ENCODE assay signal across 13 cellular contexts in genomic region chr7:77540402-77540822, GRCh38. TPM values are rescaled to one million over a fixed set of nuclear protein-coding genes. Genes with fewer than 3 reads are reported as not detected.
DNase-seq lines count a peak whose midpoint lies in the region; ATAC-seq and TF ChIP-seq lines count a peak whose summit lies in the region.
"Had no signal": no experiment of that assay in that cellular context is flagged by ENCODE, and none has a peak within 500 bp of the region (broad histone marks: within the 10 kb centered on the region; RNA-seq: fewer than 3 reads in every experiment).

No MANE protein-coding gene starts in this region.

- no peak overlapping the region for H3K27ac ChIP-seq in CD4-positive, alpha-beta T cell (ENCODE audit: low read depth, low read length)
- H3K27ac ChIP-seq in PC-3 (ENCODE audit: low read length) (peak overlapping the region; percentile 93), neural cell (ENCODE audit: low read length) (no peak overlapping the region), adrenal gland (no peak overlapping the region)

- peaks cover 6% of the 10 kb centered on the region for H3F3A ChIP-seq in PC-3 (ENCODE audit: low read length, unreplicated experiment)
- no peaks in the 10 kb centered on the region for H3F3A ChIP-seq in neural cell (ENCODE audit: insufficient read depth, low read length, poor library complexity, severe bottlenecking)

- no peaks in the 10 kb centered on the region for H3K36me3 Mint-ChIP-seq in CD4-positive, alpha-beta T cell (ENCODE audit: low read depth)
- H3K36me3 Mint-ChIP-seq in endothelial cell (ENCODE audit: low read depth, unreplicated experiment), result peaks cover 18% of the 10 kb centered on the region
- peaks cover 2% of the 10 kb centered on the region for H3K36me3 Mint-ChIP-seq in activated naive CD4-positive, alpha-beta T cell treated with anti-CD3 and anti-CD28 coated beads, Interleukin-2, amount 10 ng/mL, durations not matched to agents 7 days and 5 days

- POLR2A ChIA-PET in CD4-positive, alpha-beta T cell (lab: Charles Lee), result no interaction called here
- POLR2A ChIA-PET in PC-3 (lab: Charles Lee; ENCODE audit: unreplicated experiment), result interaction anchor here (0.6 to 0.8 kb wide), 2 partner anchors 47 to 208 kb away, joined by 5 to 7 read pairs; no protein-coding TSS in a partner anchor

- H3K4me2 ChIP-seq in PC-3 (ENCODE audit: low read length) (peak overlapping the region; percentile 97), neural cell (ENCODE audit: low read length) (no peak overlapping the region)

- TF ChIP-seq POLR2A in adrenal gland (IDR thresholded peaks at IDR 0.05), result no peak

- H2AFZ ChIP-seq in PC-3 (ENCODE audit: low read length) (no peak overlapping the region), neural cell (ENCODE audit: low read depth, low read length) (no peak overlapping the region)

- no peak for TF ChIP-seq EP300 in neural cell (conservative IDR thresholded peaks at IDR 0.05; ENCODE audit: poor library complexity, severe bottlenecking)

- CTCF ChIA-PET in CD4-positive, alpha-beta T cell (lab: Charles Lee), result interaction anchor here (1.2 kb wide), 1 partner anchor 111 kb away, joined by 3 read pairs; no protein-coding TSS in a partner anchor
- CTCF ChIA-PET in PC-3 (lab: Charles Lee), result interaction anchor here (0.7 kb wide), 1 partner anchor 85 kb away, joined by 3 read pairs; no protein-coding TSS in a partner anchor
- CTCF ChIA-PET in activated naive CD4-positive, alpha-beta T cell treated with anti-CD3 and anti-CD28 coated beads, Interleukin-2, amount 10 ng/mL, durations not matched to agents 7 days and 5 days (lab: Charles Lee), result interaction anchor here (0.6 kb wide), 1 partner anchor 93 kb away, joined by 3 read pairs; no protein-coding TSS in a partner anchor

- no peaks in the 10 kb centered on the region for H3K27me3 ChIP-seq in CD4-positive, alpha-beta T cell (ENCODE audit: control insufficient read depth, insufficient read depth, low read length)
- no peaks in the 10 kb centered on the region for H3K27me3 ChIP-seq in PC-3 (ENCODE audit: low read length)
- no peaks in the 10 kb centered on the region for H3K27me3 ChIP-seq in neural cell (ENCODE audit: insufficient read depth, low read depth, low read length)
- H3K27me3 ChIP-seq in adrenal gland, result no peaks in the 10 kb centered on the region
- H3K27me3 ChIP-seq: tibial nerve had no signal

- peak overlapping the region; percentile 54 for H3K4me3 Mint-ChIP-seq in CD4-positive, alpha-beta T cell
- H3K4me3 Mint-ChIP-seq in endothelial cell (ENCODE audit: unreplicated experiment), result peak overlapping the region; percentile 98
- no peak overlapping the region for H3K4me3 Mint-ChIP-seq in activated naive CD4-positive, alpha-beta T cell treated with anti-CD3 and anti-CD28 coated beads, Interleukin-2, amount 10 ng/mL, durations not matched to agents 7 days and 5 days
- H3K4me3 Mint-ChIP-seq: activated naive CD4-positive, alpha-beta T cell treated with anti-CD3 and anti-CD28 coated beads for 36 hours had no signal

- H3K4me3 ChIP-seq in PC-3 (ENCODE audit: low read length) (peak overlapping the region; percentile 84), neural cell (ENCODE audit: low read length) (peak overlapping the region; percentile 98), adrenal gland (no peak overlapping the region)

- DNase-seq in CD4-positive, alpha-beta T cell, result no peak
- DNase-seq in PC-3, result no peak
- no peak for DNase-seq in endothelial cell (ENCODE audit: low spot score)
- no peak for DNase-seq in adrenal gland
- DNase-seq in activated naive CD4-positive, alpha-beta T cell treated with anti-CD3 and anti-CD28 coated beads, Interleukin-2, amount 10 ng/mL, durations not matched to agents 7 days and 5 days, result no peak
- no peak for DNase-seq in NCI-H1436 (lab: John Stamatoyannopoulos, UW)
- DNase-seq: activated naive CD4-positive, alpha-beta T cell treated with anti-CD3 and anti-CD28 coated beads for 36 hours; DMS153; midbrain; NCI-H2171 had no signal

- no peak overlapping the region for H3K27ac Mint-ChIP-seq in CD4-positive, alpha-beta T cell
- no peak overlapping the region for H3K27ac Mint-ChIP-seq in endothelial cell (ENCODE audit: unreplicated experiment)
- H3K27ac Mint-ChIP-seq in activated naive CD4-positive, alpha-beta T cell treated with anti-CD3 and anti-CD28 coated beads, Interleukin-2, amount 10 ng/mL, durations not matched to agents 7 days and 5 days, result no peak overlapping the region
- H3K27ac Mint-ChIP-seq: activated naive CD4-positive, alpha-beta T cell treated with anti-CD3 and anti-CD28 coated beads for 36 hours had no signal

- H3K27me3 Mint-ChIP-seq in CD4-positive, alpha-beta T cell, result no peaks in the 10 kb centered on the region
- peaks cover 14% of the 10 kb centered on the region for H3K27me3 Mint-ChIP-seq in endothelial cell (ENCODE audit: unreplicated experiment)
- peaks cover 12% of the 10 kb centered on the region for H3K27me3 Mint-ChIP-seq in activated naive CD4-positive, alpha-beta T cell treated with anti-CD3 and anti-CD28 coated beads, Interleukin-2, amount 10 ng/mL, durations not matched to agents 7 days and 5 days

- H4K20me1 ChIP-seq in PC-3 (ENCODE audit: low read length) (peaks cover 46% of the 10 kb centered on the region), neural cell (ENCODE audit: insufficient read depth) (peaks cover 27% of the 10 kb centered on the region)

- peaks cover 49% of the 10 kb centered on the region for H3K4me1 ChIP-seq in PC-3 (ENCODE audit: insufficient read depth, low read length)
- H3K4me1 ChIP-seq in adrenal gland (replicated peaks in 1 of 2), result peaks cover 10 to 54% of the 10 kb centered on the region in 2 donors

- H3K4me1 Mint-ChIP-seq in CD4-positive, alpha-beta T cell (ENCODE audit: low read depth), result peaks cover 49% of the 10 kb centered on the region
- H3K4me1 Mint-ChIP-seq in endothelial cell (ENCODE audit: unreplicated experiment), result peaks cover 39% of the 10 kb centered on the region
- H3K4me1 Mint-ChIP-seq in activated naive CD4-positive, alpha-beta T cell treated with anti-CD3 and anti-CD28 coated beads, Interleukin-2, amount 10 ng/mL, durations not matched to agents 7 days and 5 days, result peaks cover 31% of the 10 kb centered on the region

- TF ChIP-seq RAD21 in neural cell (conservative IDR thresholded peaks at IDR 0.05), result no peak

- no peaks in the 10 kb centered on the region for H3K9me3 ChIP-seq in CD4-positive, alpha-beta T cell (ENCODE audit: control insufficient read depth, low read length)
- H3K9me3 ChIP-seq in PC-3 (ENCODE audit: low read length), result no peaks in the 10 kb centered on the region
- no peaks in the 10 kb centered on the region for H3K9me3 ChIP-seq in neural cell (ENCODE audit: low read length)
- no peaks in the 10 kb centered on the region for H3K9me3 ChIP-seq in adrenal gland (replicated peaks in 1 of 3)
- H3K9me3 ChIP-seq: tibial nerve had no signal

- H3K9me3 Mint-ChIP-seq in CD4-positive, alpha-beta T cell, result no peaks in the 10 kb centered on the region
- H3K9me3 Mint-ChIP-seq in endothelial cell (ENCODE audit: unreplicated experiment), result no peaks in the 10 kb centered on the region
- peaks cover 2% of the 10 kb centered on the region for H3K9me3 Mint-ChIP-seq in activated naive CD4-positive, alpha-beta T cell treated with anti-CD3 and anti-CD28 coated beads, Interleukin-2, amount 10 ng/mL, durations not matched to agents 7 days and 5 days
- H3K9me3 Mint-ChIP-seq: activated naive CD4-positive, alpha-beta T cell treated with anti-CD3 and anti-CD28 coated beads for 36 hours had no signal

- no peaks in the 10 kb centered on the region for H3K9me2 ChIP-seq in PC-3 (replicated peaks; ENCODE audit: low read length)
- H3K9me2 ChIP-seq in neural cell (ENCODE audit: insufficient read depth, low read length), result no peaks in the 10 kb centered on the region

- ATAC-seq in CD4-positive, alpha-beta T cell (ENCODE audit: poor library complexity), result no peak
- ATAC-seq in PC-3 (no peak), GM21447 (IDR thresholded peaks at IDR 0.05; ENCODE audit: unreplicated experiment) (no peak)

- intact Hi-C loops in CD4-positive, alpha-beta T cell (cut with DNase I, micrococcal nuclease), result no loop called here
- intact Hi-C loops in PC-3 (cut with micrococcal nuclease), result no loop called here
- intact Hi-C loops in adrenal gland (cut with DNase I), result no loop called here

- H3K36me3 ChIP-seq in PC-3 (ENCODE audit: low read depth, low read length), result peaks cover 10% of the 10 kb centered on the region
- no peaks in the 10 kb centered on the region for H3K36me3 ChIP-seq in neural cell (ENCODE audit: insufficient read depth, low read length)
- no peaks in the 10 kb centered on the region for H3K36me3 ChIP-seq in adrenal gland (replicated peaks in 1 of 2)
- H3K36me3 ChIP-seq: tibial nerve had no signal

- BruUV-seq in PC-3 (replicated peaks; lab: Mats Ljungman, UMichigan), result no TSS peak

- no peak for TF ChIP-seq CTCF in CD4-positive, alpha-beta T cell (IDR thresholded peaks at IDR 0.05)
- TF ChIP-seq CTCF in PC-3 (conservative IDR thresholded peaks at IDR 0.05; ENCODE audit: low read depth, low read length), result no peak
- TF ChIP-seq CTCF in endothelial cell (IDR thresholded peaks at IDR 0.05; ENCODE audit: unreplicated experiment), result no peak
- TF ChIP-seq CTCF in neural cell (IDR thresholded peaks at IDR 0.05; ENCODE audit: poor library complexity, severe bottlenecking), result no peak
- no peak for TF ChIP-seq CTCF in adrenal gland (IDR thresholded peaks at IDR 0.05)

- 64 to 76% (median 68%) methylated on average over 4 of the region's 4 CpGs for WGBS in adrenal gland, 4 donors

- H3K9ac ChIP-seq in PC-3 (ENCODE audit: low read length), result no peak overlapping the region
- no peak overlapping the region for H3K9ac ChIP-seq in neural cell (ENCODE audit: low read length)

- H3K79me2 ChIP-seq in PC-3 (ENCODE audit: low read length), result peaks cover 79% of the 10 kb centered on the region
- peaks cover 68% of the 10 kb centered on the region for H3K79me2 ChIP-seq in neural cell (replicated peaks; ENCODE audit: insufficient read depth, low read length)

TF ChIP-seq in neural cell, 6 proteins besides CTCF, POLR2A, EP300 and RAD21:
- TF ChIP-seq POLR2AphosphoS5 (IDR thresholded peaks at IDR 0.05), result no peak

RNA-seq across cellular contexts. Expression of gene PTPN12, which starts 3.3 kb away (rescaled TPM):
- 10 to 100 TPM; 11.7 to 14.8 TPM for total RNA-seq in CD4-positive, alpha-beta T cell
- 26.2 and 34.3 TPM in 2 replicates for total RNA-seq in PC-3 (2014; rRNA removed)
- 186 TPM for total RNA-seq in endothelial cell (ENCODE audit: unreplicated experiment)
- polyA plus RNA-seq in neural cell, result 38.0 and 49.5 TPM in 2 replicates
- polyA minus RNA-seq in neural cell, result 97.7 and 98.1 TPM in 2 replicates
- total RNA-seq in adrenal gland, result 10 to 100 TPM; 29.5 to 72.0 (median 55.1) TPM
- polyA plus RNA-seq in adrenal gland, result 10 to 100 TPM; 29.6 to 61.7 (median 55.7) TPM

Comparison
In these comparisons a context has a peak if more than half of its experiments do, and no peak if none do; other contexts are left out.
1. H3K4me3 ChIP-seq: peak in PC-3 (single experiment) and neural cell (single experiment); none in adrenal gland (0 of 4).